Comparison of ENCODE assay signal across 10 cellular contexts in the genomic region with DNA sequence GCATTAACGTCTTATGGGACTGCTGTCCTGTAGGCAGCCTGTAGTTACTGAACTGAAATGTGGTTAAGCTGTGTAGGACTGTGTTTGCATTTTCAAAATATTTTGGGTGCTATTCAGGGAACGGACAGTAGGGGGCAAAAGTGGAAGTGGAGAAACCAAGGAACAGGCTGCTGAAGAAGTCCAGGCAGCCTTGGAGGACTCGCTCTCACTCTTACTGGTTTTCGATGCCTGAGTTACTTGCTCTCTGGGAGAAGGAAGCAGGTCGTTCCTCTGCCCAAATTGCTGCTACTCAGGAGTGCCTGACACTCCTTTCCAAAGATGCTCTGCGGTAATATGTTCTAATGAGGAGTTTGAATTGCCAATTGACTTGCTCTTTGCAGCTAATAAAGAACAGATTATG.
DNase-seq lines count a peak whose midpoint lies in the region; ATAC-seq and TF ChIP-seq lines count a peak whose summit lies in the region.
"Had no signal": no experiment of that assay in that cellular context is flagged by ENCODE, and none has a peak within 500 bp of the region (broad histone marks: within the 10 kb centered on the region; RNA-seq: fewer than 3 reads in every experiment).

No MANE protein-coding gene starts in this region.

- no peak overlapping the region for H3K9ac ChIP-seq in DND-41 (ENCODE audit: low read depth, low read length)
- H3K9ac ChIP-seq in KMS-11 = no peak overlapping the region

- H3K36me3 ChIP-seq in DND-41 (ENCODE audit: insufficient read depth, low read length) = no peaks in the 10 kb centered on the region
- H3K36me3 ChIP-seq in KMS-11 (ENCODE audit: insufficient read depth) = no peaks in the 10 kb centered on the region

- no peak overlapping the region for H3K4me3 ChIP-seq in DND-41 (ENCODE audit: low read depth in 1 of 2, low read length in 2 of 2)
- no peak overlapping the region for H3K4me3 ChIP-seq in KMS-11 (IDR thresholded peaks at IDR 0.05; ENCODE audit: insufficient read depth, low read depth, low read length)

- H4K20me1 ChIP-seq in DND-41 (ENCODE audit: insufficient read depth, low read length) = no peaks in the 10 kb centered on the region
- no peaks in the 10 kb centered on the region for H4K20me1 ChIP-seq in KMS-11 (ENCODE audit: insufficient read depth)

- H3K27me3 ChIP-seq in DND-41 (ENCODE audit: insufficient read depth, low read length, poor library complexity) (no peaks in the 10 kb centered on the region), KMS-11 (ENCODE audit: insufficient read depth, low read depth) (no peaks in the 10 kb centered on the region)

- no peak overlapping the region for H2AFZ ChIP-seq in DND-41 (ENCODE audit: low read depth, low read length)
- no peak overlapping the region for H2AFZ ChIP-seq in KMS-11 (ENCODE audit: low read depth)

- H3K4me2 ChIP-seq in DND-41 (ENCODE audit: insufficient read depth, low read length) (no peak overlapping the region), KMS-11 (no peak overlapping the region)

- DNase-seq in DND-41 (peak; percentile 23), UCSD-AML1 (lab: John Stamatoyannopoulos, UW; ENCODE audit: unreplicated experiment) (peak; percentile 9), iris pigment epithelial cell (ENCODE audit: low read depth) (peak; percentile 3), ureter (ENCODE audit: low spot score) (no peak), NCI-H128 (lab: John Stamatoyannopoulos, UW; ENCODE audit: unreplicated experiment) (no peak)
- DNase-seq: IMR-90 had no signal

- TF ChIP-seq CTCF in DND-41 (IDR thresholded peaks at IDR 0.05; ENCODE audit: borderline replicate concordance, extremely low read depth, low read length, poor library complexity, severe bottlenecking) (peak; percentile 78), KMS-11 (conservative IDR thresholded peaks at IDR 0.05; ENCODE audit: low read depth, low read length) (peak; percentile 80)

- ATAC-seq in DND-41 (ENCODE audit: insufficient read depth, low read depth) (peak; percentile 57; the same call in 1 of the 3 replicates), HG02885 (IDR thresholded peaks at IDR 0.05; ENCODE audit: poor library complexity, unreplicated experiment) (no peak), GM21515 (IDR thresholded peaks at IDR 0.05; ENCODE audit: unreplicated experiment) (no peak)

- H3K79me2 ChIP-seq in DND-41 (ENCODE audit: insufficient read depth, low read length) = no peaks in the 10 kb centered on the region
- H3K79me2 ChIP-seq in KMS-11 (ENCODE audit: insufficient read depth, low read depth) = no peaks in the 10 kb centered on the region

- no peaks in the 10 kb centered on the region for H3K9me3 ChIP-seq in DND-41 (ENCODE audit: insufficient read depth, low read length, severe bottlenecking)

- H3K4me1 ChIP-seq in DND-41 (ENCODE audit: insufficient read depth, low read length) (no peaks in the 10 kb centered on the region), KMS-11 (ENCODE audit: low read depth, poor library complexity, severe bottlenecking) (no peaks in the 10 kb centered on the region)

- no peak overlapping the region for H3K27ac ChIP-seq in DND-41 (ENCODE audit: low read length)
- H3K27ac ChIP-seq in KMS-11 = no peak overlapping the region
- H3K27ac ChIP-seq: epithelial cell of prostate had no signal

Comparison
In these comparisons a context has a peak if more than half of its experiments do, and no peak if none do; other contexts are left out.
1. DNase-seq: peak in DND-41 (single experiment), UCSD-AML1 (single experiment) and iris pigment epithelial cell (single experiment); none in ureter (single experiment) and NCI-H128 (single experiment).